ENCODE assay signal across 18 cellular contexts in the genomic region with DNA sequence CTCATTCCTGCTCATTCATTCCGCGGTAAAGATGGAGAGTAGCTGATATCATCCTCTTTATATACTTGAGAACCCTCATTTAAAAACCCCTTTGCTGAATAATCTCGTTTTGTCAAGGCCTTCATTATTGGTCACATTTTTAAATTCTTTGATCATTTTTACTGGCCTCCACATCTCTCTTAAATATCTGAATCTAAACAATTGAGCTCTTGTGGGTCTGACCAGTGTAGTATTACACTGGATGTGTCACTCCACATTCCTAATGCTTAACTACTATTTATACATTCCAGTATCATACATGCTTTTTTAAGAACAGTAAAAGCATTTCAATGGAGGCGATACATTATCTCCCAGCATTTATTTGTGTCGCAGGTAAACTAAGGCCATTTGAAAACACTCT. TPM values are rescaled to one million over a fixed set of nuclear protein-coding genes. Genes with fewer than 3 reads are reported as not detected.
DNase-seq lines count a peak whose midpoint lies in the region; ATAC-seq, FAIRE-seq and TF ChIP-seq lines count a peak whose summit lies in the region.
"Had no signal": no experiment of that assay in that cellular context is flagged by ENCODE, and none has a peak within 500 bp of the region (broad histone marks: within the 10 kb centered on the region; RNA-seq: fewer than 3 reads in every experiment).

No MANE protein-coding gene starts in this region.

- H3K79me1 ChIP-seq in IMR-90 (ENCODE audit: low read depth in 1 of 2, low read length in 2 of 2): no peaks in the 10 kb centered on the region

- H2BK5ac ChIP-seq in IMR-90 (ENCODE audit: low read depth, low read length, poor library complexity, severe bottlenecking): peak overlapping the region; percentile 73

- no peak overlapping the region for H4K5ac ChIP-seq in IMR-90 (ENCODE audit: low read depth, low read length)

- H3K9ac ChIP-seq in IMR-90 (ENCODE audit: low read depth, low read length): no peak overlapping the region

- no peak overlapping the region; the same call in 1 of the 2 replicates for H3K56ac ChIP-seq in IMR-90 (ENCODE audit: extremely low read depth, insufficient read depth, low read length)

- H3K27ac ChIP-seq in IMR-90 (ENCODE audit: insufficient read depth, low read length) (peak overlapping the region; percentile 49; the same call in 1 of the 2 replicates), left lung (no peak overlapping the region), suprapubic skin (no peak overlapping the region)
- H3K27ac ChIP-seq: ascending aorta, prostate gland had no signal

- no TSS peak for BruUV-seq in IMR-90 (replicated peaks; lab: Mats Ljungman, UMichigan)

- in situ Hi-C loops in IMR-90 (cut with MboI; ENCODE audit: low sequenced_read_pairs): no loop called here

- no peak for FAIRE-seq in bronchial epithelial cell (lab: Jason Lieb, UNC)
- FAIRE-seq: GM12892 had no signal

- no peak overlapping the region for H3K4ac ChIP-seq in IMR-90 (ENCODE audit: low read depth, low read length)

- H3K4me1 ChIP-seq in IMR-90 (ENCODE audit: control insufficient read depth, insufficient read depth, low read length) (peaks cover 2% of the 10 kb centered on the region), left lung (no peaks in the 10 kb centered on the region), suprapubic skin (no peaks in the 10 kb centered on the region)
- H3K4me1 ChIP-seq: ascending aorta, prostate gland had no signal

- H3K36me3 ChIP-seq in IMR-90 (ENCODE audit: control insufficient read depth, insufficient read depth, low read length) (no peaks in the 10 kb centered on the region), bronchial epithelial cell (ENCODE audit: control insufficient read depth, insufficient read depth, low read length) (no peaks in the 10 kb centered on the region), left lung (no peaks in the 10 kb centered on the region), suprapubic skin (no peaks in the 10 kb centered on the region)
- H3K36me3 ChIP-seq: ascending aorta, prostate gland had no signal

- WGBS in IMR-90 (ENCODE audit: extremely low coverage in 2 of 2, insufficient read length in 1 of 2), 2 experiments: 100% methylated on average over 2 of the region's 5 CpGs; no CpG with 5 or more reads in 1 of the 2 experiments
- WGBS in suprapubic skin: 83% methylated on average over 5 of the region's 5 CpGs

- H3K27me3 ChIP-seq in IMR-90 (ENCODE audit: control insufficient read depth, insufficient read depth, low read length) (no peaks in the 10 kb centered on the region), bronchial epithelial cell (ENCODE audit: control insufficient read depth, insufficient read depth, low read length) (no peaks in the 10 kb centered on the region), left lung (no peaks in the 10 kb centered on the region), suprapubic skin (no peaks in the 10 kb centered on the region)
- H3K27me3 ChIP-seq: ascending aorta had no signal

- no peak for TF ChIP-seq CTCF in IMR-90 (conservative IDR thresholded peaks at IDR 0.05; ENCODE audit: low read depth, low read length)
- no peak for TF ChIP-seq CTCF in bronchial epithelial cell (IDR thresholded peaks at IDR 0.05; ENCODE audit: insufficient read depth, low read length, severe bottlenecking)
- TF ChIP-seq CTCF in left lung (IDR thresholded peaks at IDR 0.05): no peak
- TF ChIP-seq CTCF in suprapubic skin (IDR thresholded peaks at IDR 0.05): no peak

- peak overlapping the region; percentile 60 for H3K18ac ChIP-seq in IMR-90 (ENCODE audit: low read depth, low read length)

- peak; percentile 96 for ATAC-seq in IMR-90 (ENCODE audit: low read depth)
- peak; percentile 64 for ATAC-seq in left lung
- ATAC-seq in HG02870 (IDR thresholded peaks at IDR 0.05; ENCODE audit: unreplicated experiment): no peak
- ATAC-seq: stimulated activated memory B cell treated with anti-CD40 and anti-IgM and Interleukin-4, amounts not matched to agents 10 μg/mL and 1 μg/mL and 100 μg/mL, for 72 hours had no signal

- H3K14ac ChIP-seq in IMR-90 (replicated peaks; ENCODE audit: low read depth, low read length): no peak overlapping the region

- no peak overlapping the region for H2AK9ac ChIP-seq in IMR-90 (replicated peaks; ENCODE audit: low read depth, low read length, poor library complexity)

- TF ChIP-seq POLR2A in IMR-90 (IDR thresholded peaks at IDR 0.05; ENCODE audit: low read depth, low read length) (no peak), suprapubic skin (IDR thresholded peaks at IDR 0.05) (no peak)

- no peak overlapping the region for H2BK120ac ChIP-seq in IMR-90 (ENCODE audit: low read depth, low read length)

- no peak overlapping the region for H2BK15ac ChIP-seq in IMR-90 (ENCODE audit: low read depth, low read length)

- H2AFZ ChIP-seq in IMR-90 (replicated peaks; ENCODE audit: low read length, poor library complexity): no peak overlapping the region

- H4K91ac ChIP-seq in IMR-90 (ENCODE audit: insufficient read depth, low read depth, low read length): no peak overlapping the region

- DNase-seq in AG08396 (ENCODE audit: low spot score) (peak; percentile 27), IMR-90 (peak; percentile 90), bronchial epithelial cell (ENCODE audit: low read depth) (peak; percentile 55), left lung (no peak), NCI-H2081 (lab: John Stamatoyannopoulos, UW) (no peak), pons (ENCODE audit: low spot score) (no peak), suprapubic skin (ENCODE audit: low spot score in 2 of 2) (no peak)
- DNase-seq: activated CD4-positive, CD25-positive, alpha-beta regulatory T cell treated with anti-CD3 and anti-CD28 coated beads, Interleukin-2, amount 50 U/mL, for 72 hours; activated T-cell treated with anti-CD3 and anti-CD28 coated beads, Interleukin-2, amount 50 U/mL, for 1 hour; DMS79 treated with DMSO at 0.1 percent for 48 hours; NCI-H345; stimulated activated CD4-positive, alpha-beta T cell treated with anti-CD3 and anti-CD28 coated beads, Interleukin-4, amount 100 ng/mL, for 24 hours; T-helper 1 cell had no signal

- dilution Hi-C loops in IMR-90 (cut with HindIII; ENCODE audit: low sequenced_read_pairs, unreplicated experiment): no loop called here

- H3K4me3 ChIP-seq in IMR-90 (ENCODE audit: insufficient read depth, low read depth, low read length) (no peak overlapping the region), bronchial epithelial cell (ENCODE audit: low read depth, low read length) (no peak overlapping the region), left lung (no peak overlapping the region), suprapubic skin (no peak overlapping the region)
- H3K4me3 ChIP-seq: ascending aorta, prostate gland had no signal

- intact Hi-C loops in IMR-90 (cut with micrococcal nuclease): no loop called here
- intact Hi-C loops in left lung (cut with DNase I): no loop called here

- H3K23ac ChIP-seq in IMR-90 (ENCODE audit: low read depth, low read length): no peak overlapping the region

- POLR2A ChIA-PET in IMR-90 (lab: Charles Lee; ENCODE audit: unreplicated experiment): no interaction called here

- no peak overlapping the region for H2AK5ac ChIP-seq in IMR-90 (ENCODE audit: low read depth, low read length)

- H4K20me1 ChIP-seq in IMR-90 (ENCODE audit: insufficient read depth, low read length): no peaks in the 10 kb centered on the region

- no peak for TF ChIP-seq RAD21 in IMR-90 (IDR thresholded peaks at IDR 0.05; ENCODE audit: low read length)

- peak overlapping the region; percentile 27; the same call in 1 of the 2 replicates for H2BK20ac ChIP-seq in IMR-90 (ENCODE audit: low read depth, low read length)

- H4K8ac ChIP-seq in IMR-90 (ENCODE audit: low read depth in 2 of 2, low read length in 2 of 2): peak overlapping the region in 1 of 2 experiments; percentile 53; a peak in 1 of 4 replicates

- H3K9me1 ChIP-seq in IMR-90 (ENCODE audit: insufficient read depth, low read length): no peaks in the 10 kb centered on the region

- CTCF ChIA-PET in IMR-90 (lab: Yijun Ruan, JAX): no interaction called here

- TF ChIP-seq EP300 in suprapubic skin (IDR thresholded peaks at IDR 0.05): no peak

- H3K9me3 ChIP-seq in IMR-90 (ENCODE audit: control insufficient read depth, insufficient read depth, low read length) (no peaks in the 10 kb centered on the region), left lung (no peaks in the 10 kb centered on the region), suprapubic skin (no peaks in the 10 kb centered on the region)
- H3K9me3 ChIP-seq: ascending aorta, prostate gland had no signal

- peak overlapping the region; percentile 59; the same call in 1 of the 2 replicates for H3K4me2 ChIP-seq in IMR-90 (ENCODE audit: low read depth, low read length)

TF ChIP-seq in IMR-90, 13 proteins besides CTCF, POLR2A, EP300 and RAD21 (continues in another document):
- TF ChIP-seq ELK1 (IDR thresholded peaks at IDR 0.05; ENCODE audit: borderline replicate concordance, low read depth, low read length) (no peak), NFE2L2 (IDR thresholded peaks at IDR 0.05; ENCODE audit: low read depth, low read length) (no peak), CEBPB (IDR thresholded peaks at IDR 0.05; ENCODE audit: low read depth, low read length) (no peak), MAZ (IDR thresholded peaks at IDR 0.05; ENCODE audit: borderline replicate concordance, low read depth, low read length) (no peak), RCOR1 (IDR thresholded peaks at IDR 0.05; ENCODE audit: insufficient replicate concordance, low read length) (no peak), MAFK (IDR thresholded peaks at IDR 0.05; ENCODE audit: low read depth, low read length) (no peak), SMC3 (IDR thresholded peaks at IDR 0.05; ENCODE audit: low read depth, low read length) (no peak)

RNA-seq across cellular contexts. Expression of gene PRPS1L1, which starts 12.6 kb away (rescaled TPM):
- total RNA-seq in IMR-90 (2012; rRNA removed) (not detected in 2 replicates), bronchial epithelial cell (not detected in 2 replicates), left lung (not detected), suprapubic skin (under 1 TPM in 1 of 4 donors, not detected in 3; 0.89 TPM)
- not detected in 2 replicates for polyA plus RNA-seq in IMR-90 (2012; rRNA removed)
- polyA plus RNA-seq in IMR-90 (2012; cell fraction: cytosol; rRNA removed): not detected in 2 replicates
- not detected in 2 replicates for polyA plus RNA-seq in IMR-90 (2012; cell fraction: nucleus; rRNA removed; ENCODE audit: low replicate concordance)
- total RNA-seq: ascending aorta had no signal

Comparison
In these comparisons a context has a peak if more than half of its experiments do, and no peak if none do; other contexts are left out.
1. DNase-seq: peak in AG08396 (single experiment), IMR-90 (single experiment) and bronchial epithelial cell (single experiment); none in left lung (0 of 2), NCI-H2081 (0 of 2), pons (single experiment) and suprapubic skin (0 of 2).